Comparison of ENCODE assay signal across 9 cellular contexts in the genomic region with DNA sequence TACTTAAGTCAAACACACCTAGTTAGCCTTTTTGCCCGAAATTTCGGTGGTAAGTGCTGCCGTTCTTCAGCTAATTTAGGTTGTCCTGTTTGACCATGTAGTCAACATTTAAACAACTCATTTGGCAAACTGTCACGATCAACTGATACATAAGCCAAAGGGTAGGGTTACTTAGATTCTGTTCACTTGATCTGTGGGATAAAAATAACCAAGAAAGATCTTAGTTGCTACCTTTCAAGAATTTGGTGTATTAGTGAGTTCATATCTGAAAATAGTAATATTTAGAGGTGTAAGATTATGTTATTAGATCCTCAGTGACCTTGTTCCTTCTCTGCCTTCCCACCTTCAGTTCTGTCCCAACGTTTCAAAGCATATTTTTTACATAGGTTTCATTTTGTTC. TPM values are rescaled to one million over a fixed set of nuclear protein-coding genes. Genes with fewer than 3 reads are reported as not detected.
DNase-seq lines count a peak whose midpoint lies in the region; ATAC-seq and TF ChIP-seq lines count a peak whose summit lies in the region.
"Had no signal": no experiment of that assay in that cellular context is flagged by ENCODE, and none has a peak within 500 bp of the region (broad histone marks: within the 10 kb centered on the region; RNA-seq: fewer than 3 reads in every experiment).

No MANE protein-coding gene starts in this region.

- ATAC-seq in CD8-positive, alpha-beta T cell: no peak
- ATAC-seq in HG03095 (IDR thresholded peaks at IDR 0.05; ENCODE audit: unreplicated experiment): no peak

- peaks cover 83% of the 10 kb centered on the region for H3K4me1 Mint-ChIP-seq in CD8-positive, alpha-beta T cell (ENCODE audit: low read depth)
- peaks cover 42% of the 10 kb centered on the region for H3K4me1 Mint-ChIP-seq in endothelial cell (ENCODE audit: unreplicated experiment)

- no peaks in the 10 kb centered on the region for H3K27me3 ChIP-seq in CD8-positive, alpha-beta T cell (ENCODE audit: insufficient read depth, low read length)
- H3K27me3 ChIP-seq in NT2/D1 (ENCODE audit: insufficient read depth, insufficient read length) (no peaks in the 10 kb centered on the region), neuron (ENCODE audit: insufficient read depth, low read length) (no peaks in the 10 kb centered on the region)

- POLR2A ChIA-PET in CD8-positive, alpha-beta T cell (lab: Charles Lee): interaction anchor here (1.7 to 4.3 kb wide), 2 partner anchors 108 to 124 kb away, joined by 5 to 26 read pairs; a partner anchor contains a TSS

- peaks cover 57% of the 10 kb centered on the region for H3K36me3 Mint-ChIP-seq in CD8-positive, alpha-beta T cell
- H3K36me3 Mint-ChIP-seq in endothelial cell (ENCODE audit: low read depth, unreplicated experiment): peaks cover 12% of the 10 kb centered on the region

- peak overlapping the region; percentile 63 for H3K27ac Mint-ChIP-seq in CD8-positive, alpha-beta T cell
- H3K27ac Mint-ChIP-seq in endothelial cell (ENCODE audit: unreplicated experiment): peak overlapping the region; percentile 68

- no peak overlapping the region for H2AFZ ChIP-seq in neuron (ENCODE audit: low read depth, low read length)

- H3K36me3 ChIP-seq in CD8-positive, alpha-beta T cell (ENCODE audit: insufficient read depth, low read length): no peaks in the 10 kb centered on the region
- H3K36me3 ChIP-seq in NT2/D1 (ENCODE audit: insufficient read depth, insufficient read length, low read length) (peaks cover 28% of the 10 kb centered on the region), neuron (ENCODE audit: insufficient read depth, low read length) (peaks cover 38% of the 10 kb centered on the region)

- no peak for DNase-seq in CD8-positive, alpha-beta T cell
- DNase-seq in NT2/D1 (ENCODE audit: low read depth, low spot score) (no peak), endothelial cell (ENCODE audit: low spot score) (no peak), UCSD-AML1 (lab: John Stamatoyannopoulos, UW; ENCODE audit: unreplicated experiment) (no peak), amygdala (lab: John Stamatoyannopoulos, UW) (no peak), AG20443 (ENCODE audit: low spot score) (no peak)
- DNase-seq: KBM-7 had no signal

- intact Hi-C loops in CD8-positive, alpha-beta T cell (cut with DNase I, micrococcal nuclease): loop anchor here in 1 of 2 experiments (2.0 kb wide), 1 partner anchor 637 kb away; no protein-coding TSS in a partner anchor

- no peak overlapping the region for H3K9ac ChIP-seq in NT2/D1 (ENCODE audit: insufficient read length, low read depth)

- TF ChIP-seq CTCF in CD8-positive, alpha-beta T cell (IDR thresholded peaks at IDR 0.05): no peak
- TF ChIP-seq CTCF in endothelial cell (IDR thresholded peaks at IDR 0.05; ENCODE audit: unreplicated experiment): no peak

- no peaks in the 10 kb centered on the region for H3K27me3 Mint-ChIP-seq in CD8-positive, alpha-beta T cell (ENCODE audit: low read depth)
- peaks cover 6% of the 10 kb centered on the region for H3K27me3 Mint-ChIP-seq in endothelial cell (ENCODE audit: unreplicated experiment)

- H3K4me3 ChIP-seq in CD8-positive, alpha-beta T cell (ENCODE audit: low read depth, low read length): peak overlapping the region; percentile 85
- H3K4me3 ChIP-seq in NT2/D1 (ENCODE audit: insufficient read length, low read depth): peak overlapping the region; percentile 94
- H3K4me3 ChIP-seq in neuron (ENCODE audit: low read length): peak overlapping the region; percentile 98

- CTCF ChIA-PET in CD8-positive, alpha-beta T cell (lab: Charles Lee): no interaction called here

- H3K4me3 Mint-ChIP-seq in CD8-positive, alpha-beta T cell: peak overlapping the region; percentile 99
- H3K4me3 Mint-ChIP-seq in endothelial cell (ENCODE audit: unreplicated experiment): peak overlapping the region; percentile 100

- no peaks in the 10 kb centered on the region for H3K9me3 Mint-ChIP-seq in CD8-positive, alpha-beta T cell
- no peaks in the 10 kb centered on the region for H3K9me3 Mint-ChIP-seq in endothelial cell (ENCODE audit: unreplicated experiment)

- H3K27ac ChIP-seq in CD8-positive, alpha-beta T cell (ENCODE audit: low read depth, low read length): peak overlapping the region; percentile 0

- no peaks in the 10 kb centered on the region for H3K9me3 ChIP-seq in CD8-positive, alpha-beta T cell (ENCODE audit: low read length)
- H3K9me3 ChIP-seq in NT2/D1 (ENCODE audit: insufficient read depth, low read length): no peaks in the 10 kb centered on the region
- H3K9me3 ChIP-seq in neuron (ENCODE audit: low read length): peaks cover 4% of the 10 kb centered on the region

- peaks cover 51% of the 10 kb centered on the region for H3K4me1 ChIP-seq in CD8-positive, alpha-beta T cell (ENCODE audit: insufficient read depth, low read length)
- H3K4me1 ChIP-seq in NT2/D1 (ENCODE audit: insufficient read depth, insufficient read length): no peaks in the 10 kb centered on the region
- peaks cover 41% of the 10 kb centered on the region for H3K4me1 ChIP-seq in neuron (ENCODE audit: insufficient read depth, low read length)

RNA-seq across cellular contexts. Expression of a gene that starts 2.0 kb away (rescaled TPM):
- 10 to 100 TPM; 46.4 to 49.4 TPM for total RNA-seq in CD8-positive, alpha-beta T cell
- 52.5 TPM for total RNA-seq in endothelial cell (ENCODE audit: unreplicated experiment)
